In genomic region chr17:75270218-75270965, GRCh38 we compare ENCODE assay signal across 8 cellular contexts. TPM values are rescaled to one million over a fixed set of nuclear protein-coding genes. Genes with fewer than 3 reads are reported as not detected.
A peak's percentile ranks its signal among the peaks of the same experiment; 100 is the strongest.
DNase-seq lines count a peak whose midpoint lies in the region; ATAC-seq and TF ChIP-seq lines count a peak whose summit lies in the region.

No MANE protein-coding gene starts in this region.

- intact Hi-C loops in activated CD8-positive, alpha-beta T cell treated with anti-CD3 and anti-CD28 coated beads for 36 hours (cut with micrococcal nuclease) = no loop called here

- no peaks in the 10 kb centered on the region for H3K9me3 ChIP-seq in mononuclear cell (ENCODE audit: low read depth, low read length)

- DNase-seq in C1 segment of cervical spinal cord (lab: John Stamatoyannopoulos, UW) (peak in 12 of 14 donors; percentile 30 to 75 (median 59)), NCI-H774 (lab: John Stamatoyannopoulos, UW) (peak; percentile 36), endothelial cell (ENCODE audit: low spot score) (peak; percentile 62)
- DNase-seq in activated CD8-positive, alpha-beta T cell treated with anti-CD3 and anti-CD28 coated beads for 36 hours = peak; percentile 70
- DNase-seq in stimulated activated naive CD8-positive, alpha-beta T cell treated with anti-CD3 and anti-CD28 coated beads, Interleukin-15, Interleukin-2, amounts not matched to agents 100 U/mL and 50 U/mL, for 24 hours = peak; percentile 76

- H3K36me3 Mint-ChIP-seq in activated CD8-positive, alpha-beta T cell treated with anti-CD3 and anti-CD28 coated beads for 36 hours (ENCODE audit: low read depth) = peaks cover 40% of the 10 kb centered on the region
- peaks cover 8% of the 10 kb centered on the region for H3K36me3 Mint-ChIP-seq in endothelial cell (ENCODE audit: low read depth, unreplicated experiment)

- peaks cover 32% of the 10 kb centered on the region for H3K4me1 Mint-ChIP-seq in activated CD8-positive, alpha-beta T cell treated with anti-CD3 and anti-CD28 coated beads for 36 hours (ENCODE audit: low read depth)
- H3K4me1 Mint-ChIP-seq in endothelial cell (ENCODE audit: unreplicated experiment) = peaks cover 51% of the 10 kb centered on the region

- in situ Hi-C loops in GM18951 (cut with MboI; ENCODE audit: low sequenced_read_pairs, unreplicated experiment) = no loop called here

- POLR2A ChIA-PET in activated CD8-positive, alpha-beta T cell treated with anti-CD3 and anti-CD28 coated beads for 36 hours (lab: Charles Lee) = interaction anchor here (0.6 to 7.2 kb wide), 22 partner anchors 9 to 248 kb away, joined by 3 to 105 read pairs (median 4); partner anchors contain the start of genes GGA3, GRB2, MRPS7 and NUP85

- H3K9me3 Mint-ChIP-seq in activated CD8-positive, alpha-beta T cell treated with anti-CD3 and anti-CD28 coated beads for 36 hours = no peaks in the 10 kb centered on the region
- H3K9me3 Mint-ChIP-seq in endothelial cell (ENCODE audit: unreplicated experiment) = no peaks in the 10 kb centered on the region

- peaks cover 69% of the 10 kb centered on the region for H3K4me1 ChIP-seq in mononuclear cell (ENCODE audit: insufficient read depth, low read length)

- H3K27me3 ChIP-seq in mononuclear cell (ENCODE audit: insufficient read depth, low read length) = no peaks in the 10 kb centered on the region

- peak overlapping the region; percentile 93 for H3K4me3 ChIP-seq in mononuclear cell (ENCODE audit: low read length)

- peak overlapping the region; percentile 85 for H3K27ac Mint-ChIP-seq in activated CD8-positive, alpha-beta T cell treated with anti-CD3 and anti-CD28 coated beads for 36 hours
- H3K27ac Mint-ChIP-seq in endothelial cell (ENCODE audit: unreplicated experiment) = no peak overlapping the region

- CTCF ChIA-PET in activated CD8-positive, alpha-beta T cell treated with anti-CD3 and anti-CD28 coated beads for 36 hours (lab: Charles Lee) = interaction anchor here (0.6 to 6.5 kb wide), 35 partner anchors 9 to 308 kb away, joined by 3 to 107 read pairs (median 4); partner anchors contain the start of genes GGA3, GRB2, MRPS7 and NT5C

- peak; percentile 33 for ATAC-seq in HG03139 (IDR thresholded peaks at IDR 0.05; ENCODE audit: unreplicated experiment)
- peak; percentile 41 for ATAC-seq in activated CD8-positive, alpha-beta T cell treated with anti-CD3 and anti-CD28 coated beads for 36 hours
- peak; percentile 42 for ATAC-seq in stimulated activated naive CD8-positive, alpha-beta T cell treated with anti-CD3 and anti-CD28 coated beads, Interleukin-15, Interleukin-2, amounts not matched to agents 100 U/mL and 50 U/mL, for 24 hours

- no peaks in the 10 kb centered on the region for H3K27me3 Mint-ChIP-seq in activated CD8-positive, alpha-beta T cell treated with anti-CD3 and anti-CD28 coated beads for 36 hours
- no peaks in the 10 kb centered on the region for H3K27me3 Mint-ChIP-seq in endothelial cell (ENCODE audit: unreplicated experiment)

- peak; percentile 21 for TF ChIP-seq POLR2A in GM18951 (IDR thresholded peaks at IDR 0.05; ENCODE audit: extremely low read depth, insufficient read depth, insufficient read length)

- H3K4me3 Mint-ChIP-seq in activated CD8-positive, alpha-beta T cell treated with anti-CD3 and anti-CD28 coated beads for 36 hours = peak overlapping the region; percentile 85
- peak overlapping the region; percentile 89 for H3K4me3 Mint-ChIP-seq in endothelial cell (ENCODE audit: unreplicated experiment)

- TF ChIP-seq CTCF in activated CD8-positive, alpha-beta T cell treated with anti-CD3 and anti-CD28 coated beads for 36 hours (IDR thresholded peaks at IDR 0.05) = peak; percentile 35
- no peak for TF ChIP-seq CTCF in endothelial cell (IDR thresholded peaks at IDR 0.05; ENCODE audit: unreplicated experiment)

RNA-seq across cellular contexts. Expression of gene MIF4GD, which starts 0.6 kb away (rescaled TPM):
- 10 to 100 TPM; 42.4 to 43.8 TPM for total RNA-seq in activated CD8-positive, alpha-beta T cell treated with anti-CD3 and anti-CD28 coated beads for 36 hours
- 15.7 TPM for total RNA-seq in endothelial cell (ENCODE audit: unreplicated experiment)
- 19.9 TPM for total RNA-seq in mononuclear cell

RNA-seq across cellular contexts. Expression of gene MRPS7, which starts 8.7 kb away (rescaled TPM):
- total RNA-seq in activated CD8-positive, alpha-beta T cell treated with anti-CD3 and anti-CD28 coated beads for 36 hours = 10 to 100 TPM; 76.3 to 80.0 TPM
- 63.4 TPM for total RNA-seq in endothelial cell (ENCODE audit: unreplicated experiment)
- total RNA-seq in mononuclear cell = 27.1 TPM

RNA-seq across cellular contexts. Expression of gene GGA3, which starts 9.0 kb away (rescaled TPM):
- total RNA-seq in activated CD8-positive, alpha-beta T cell treated with anti-CD3 and anti-CD28 coated beads for 36 hours = 10 to 100 TPM; 65.5 to 65.8 TPM
- 60.8 TPM for total RNA-seq in endothelial cell (ENCODE audit: unreplicated experiment)
- 36.9 TPM for total RNA-seq in mononuclear cell

RNA-seq across cellular contexts. Expression of gene SLC25A19, which starts 18.8 kb away (rescaled TPM):
- 10 to 100 TPM; 55.1 to 55.2 TPM for total RNA-seq in activated CD8-positive, alpha-beta T cell treated with anti-CD3 and anti-CD28 coated beads for 36 hours
- 2.9 TPM for total RNA-seq in endothelial cell (ENCODE audit: unreplicated experiment)
- total RNA-seq in mononuclear cell = 5.9 TPM

Comparison
In these comparisons a context has a peak if more than half of its experiments do, and no peak if none do; other contexts are left out.
1. Peak in every context shown above with its lines: DNase-seq, ATAC-seq and H3K4me3 ChIP-seq.